In the genomic region with DNA sequence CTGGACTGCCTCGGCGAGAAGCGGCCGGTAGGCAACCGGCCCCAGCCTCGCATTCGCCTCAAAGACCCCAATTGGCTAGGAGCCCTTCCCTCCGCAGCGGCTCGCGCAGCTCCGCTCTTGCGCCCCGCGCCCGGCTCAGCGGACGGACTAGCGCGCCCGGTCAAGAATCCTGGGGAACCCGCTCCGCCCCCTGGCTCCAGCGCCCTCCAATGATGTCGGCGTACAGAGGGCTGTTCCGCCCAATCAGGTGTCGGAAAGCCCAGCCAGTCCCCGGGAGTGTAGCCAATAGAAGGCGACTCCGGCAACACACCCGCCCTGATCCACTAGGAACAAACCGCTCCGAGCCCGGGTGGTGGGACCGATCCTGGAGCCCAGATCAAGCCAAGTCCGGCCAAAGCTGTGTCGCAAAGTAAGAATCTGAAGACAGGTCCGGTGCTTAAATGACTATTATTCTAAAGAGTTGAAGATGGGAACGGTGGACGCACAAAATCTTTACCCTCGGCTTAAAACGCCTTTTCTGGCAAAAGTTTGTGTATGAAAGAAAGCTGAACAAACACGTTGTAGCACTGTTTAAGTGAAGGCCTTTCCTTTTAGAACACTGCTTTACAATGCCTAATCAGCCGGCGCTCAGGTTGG, we compare ENCODE assay signal across 8 cellular contexts.
DNase-seq lines count a peak whose midpoint lies in the region; ATAC-seq and TF ChIP-seq lines count a peak whose summit lies in the region.

No MANE protein-coding gene starts in this region.

- H3K4me3 ChIP-seq in ascending aorta, result peak overlapping the region; percentile 85 to 95
- H3K4me3 ChIP-seq in osteoblast (ENCODE audit: insufficient read depth, low read length), result peak overlapping the region; percentile 89

- DNase-seq in activated CD8-positive, alpha-beta memory T cell treated with anti-CD3 and anti-CD28 coated beads, Interleukin-2, amount 10 ng/mL, durations not matched to agents 7 days and 5 days, result no peak
- no peak for DNase-seq in activated CD8-positive, alpha-beta memory T cell treated with anti-CD3 and anti-CD28 coated beads, Interleukin-2, amount 50 U/mL, for 4 hours
- DNase-seq in NCI-H2227 treated with DMSO at 0.1 percent for 48 hours (lab: John Stamatoyannopoulos, UW), result peak; percentile 89
- peak; percentile 86 to 97 for DNase-seq in ascending aorta (ENCODE audit: low spot score in 2 of 2)
- peak; percentile 97 for DNase-seq in left cardiac atrium
- DNase-seq in osteoblast (ENCODE audit: insufficient read length, low spot score, missing footprints), result peak; percentile 92
- no peak for DNase-seq in effector CD4-positive, alpha-beta T cell

- no peaks in the 10 kb centered on the region for H4K20me1 ChIP-seq in osteoblast (ENCODE audit: insufficient read depth, low read length)

- H2AFZ ChIP-seq in osteoblast (ENCODE audit: low read length), result peak overlapping the region; percentile 82

- no peaks in the 10 kb centered on the region for H3K9me3 Mint-ChIP-seq in activated CD8-positive, alpha-beta memory T cell treated with anti-CD3 and anti-CD28 coated beads, Interleukin-2, amount 10 ng/mL, durations not matched to agents 7 days and 5 days (ENCODE audit: low read depth)

- TF ChIP-seq CTCF in ascending aorta (IDR thresholded peaks at IDR 0.05) (no peak), osteoblast (IDR thresholded peaks at IDR 0.05; ENCODE audit: extremely low read depth, low read depth, low read length) (no peak)

- H3K9me3 ChIP-seq in ascending aorta, result no peaks in the 10 kb centered on the region
- no peaks in the 10 kb centered on the region for H3K9me3 ChIP-seq in osteoblast (ENCODE audit: low read depth, low read length)

- peaks cover 0 to 3% of the 10 kb centered on the region in 2 donors for H3K4me1 ChIP-seq in ascending aorta
- peaks cover 10% of the 10 kb centered on the region for H3K4me1 ChIP-seq in osteoblast (ENCODE audit: insufficient read depth, low read length)

- H3K27ac ChIP-seq in ascending aorta (peak overlapping the region; percentile 96 to 100), osteoblast (ENCODE audit: low read depth, low read length) (peak overlapping the region; percentile 80)

- ATAC-seq in activated CD8-positive, alpha-beta memory T cell treated with anti-CD3 and anti-CD28 coated beads, Interleukin-2, amount 10 ng/mL, durations not matched to agents 7 days and 5 days, result peak; percentile 55
- peak; percentile 100 for ATAC-seq in HG02642 (IDR thresholded peaks at IDR 0.05; ENCODE audit: poor library complexity, unreplicated experiment)
- ATAC-seq in left cardiac atrium, result peak; percentile 98 to 99

- H3K4me3 Mint-ChIP-seq in activated CD8-positive, alpha-beta memory T cell treated with anti-CD3 and anti-CD28 coated beads, Interleukin-2, amount 10 ng/mL, durations not matched to agents 7 days and 5 days, result peak overlapping the region; percentile 11

- intact Hi-C loops in ascending aorta (cut with DNase I) (loop anchor here (1.0 to 5.0 kb wide), 6 partner anchors 16 to 134 kb away; a partner anchor contains a TSS), left cardiac atrium (cut with DNase I) (no loop called here)

- H3K36me3 Mint-ChIP-seq in activated CD8-positive, alpha-beta memory T cell treated with anti-CD3 and anti-CD28 coated beads, Interleukin-2, amount 10 ng/mL, durations not matched to agents 7 days and 5 days, result no peaks in the 10 kb centered on the region

- peaks cover 52% of the 10 kb centered on the region for H3K27me3 Mint-ChIP-seq in activated CD8-positive, alpha-beta memory T cell treated with anti-CD3 and anti-CD28 coated beads, Interleukin-2, amount 10 ng/mL, durations not matched to agents 7 days and 5 days

- peak overlapping the region; percentile 90 for H3K4me2 ChIP-seq in osteoblast (ENCODE audit: insufficient read depth, low read length)

- peaks cover 4% of the 10 kb centered on the region for H3K4me1 Mint-ChIP-seq in activated CD8-positive, alpha-beta memory T cell treated with anti-CD3 and anti-CD28 coated beads, Interleukin-2, amount 10 ng/mL, durations not matched to agents 7 days and 5 days

- H3K79me2 ChIP-seq in osteoblast (ENCODE audit: insufficient read depth, low read length), result peaks cover 47% of the 10 kb centered on the region

- peaks cover 5 to 13% of the 10 kb centered on the region in 2 donors for H3K36me3 ChIP-seq in ascending aorta
- H3K36me3 ChIP-seq in osteoblast (ENCODE audit: insufficient read depth, low read length), result peaks cover 20% of the 10 kb centered on the region

- CTCF ChIA-PET in activated CD8-positive, alpha-beta memory T cell treated with anti-CD3 and anti-CD28 coated beads, Interleukin-2, amount 10 ng/mL, durations not matched to agents 7 days and 5 days (lab: Charles Lee), result no interaction called here

- peak overlapping the region; percentile 28 for H3K27ac Mint-ChIP-seq in activated CD8-positive, alpha-beta memory T cell treated with anti-CD3 and anti-CD28 coated beads, Interleukin-2, amount 10 ng/mL, durations not matched to agents 7 days and 5 days

- no peaks in the 10 kb centered on the region for H3K27me3 ChIP-seq in ascending aorta
- H3K27me3 ChIP-seq in osteoblast (ENCODE audit: insufficient read depth, low read length), result no peaks in the 10 kb centered on the region

Comparison
In these comparisons a context has a peak if more than half of its experiments do, and no peak if none do; other contexts are left out.
1. DNase-seq: peak in NCI-H2227 treated with DMSO at 0.1 percent for 48 hours (single experiment), ascending aorta (2 of 2), left cardiac atrium (single experiment) and osteoblast (single experiment); none in activated CD8-positive, alpha-beta memory T cell treated with anti-CD3 and anti-CD28 coated beads, Interleukin-2, amount 10 ng/mL, durations not matched to agents 7 days and 5 days (single experiment), activated CD8-positive, alpha-beta memory T cell treated with anti-CD3 and anti-CD28 coated beads, Interleukin-2, amount 50 U/mL, for 4 hours (single experiment) and effector CD4-positive, alpha-beta T cell (single experiment).
2. Peak in every context shown above with its lines, with median percentiles within 50 percentile points of each other: ATAC-seq.